ENCODE assay signal across 18 cellular contexts in genomic region chr11:80529722-80530121, GRCh38.
DNase-seq lines count a peak whose midpoint lies in the region; ATAC-seq, FAIRE-seq and TF ChIP-seq lines count a peak whose summit lies in the region.
"Had no signal": no experiment of that assay in that cellular context is flagged by ENCODE, and none has a peak within 500 bp of the region (broad histone marks: within the 10 kb centered on the region; RNA-seq: fewer than 3 reads in every experiment).

No MANE protein-coding gene starts in this region.

- no peaks in the 10 kb centered on the region for H3F3A ChIP-seq in MM.1S (ENCODE audit: insufficient read depth, low read length)

- H3K9me2 ChIP-seq in MM.1S (replicated peaks; ENCODE audit: insufficient read depth, low read length) = no peaks in the 10 kb centered on the region
- no peaks in the 10 kb centered on the region for H3K9me2 ChIP-seq in hepatocyte (replicated peaks; ENCODE audit: insufficient read depth)

- no peak overlapping the region for H3K4me3 Mint-ChIP-seq in activated T-helper 2 cell treated with anti-CD3 and anti-CD28 coated beads, Interferon-gamma antibody, Interleukin-2, Interleukin-4, amounts not matched to agents 10 μg/mL and 5 μg/mL and 100 μg/mL, durations not matched to agents 14 hours and 24 hours and 36 hours (ENCODE audit: low read depth)
- H3K4me3 Mint-ChIP-seq: B cell; CD8-positive, alpha-beta T cell; H9 had no signal

- H3K36me3 Mint-ChIP-seq in activated T-helper 2 cell treated with anti-CD3 and anti-CD28 coated beads, Interferon-gamma antibody, Interleukin-2, Interleukin-4, amounts not matched to agents 10 μg/mL and 5 μg/mL and 100 μg/mL, durations not matched to agents 14 hours and 24 hours and 36 hours (ENCODE audit: low read depth) = no peaks in the 10 kb centered on the region
- H3K36me3 Mint-ChIP-seq: CD8-positive, alpha-beta T cell had no signal

- H3K79me2 ChIP-seq in MM.1S (ENCODE audit: low read length) (no peaks in the 10 kb centered on the region), OCI-LY3 (ENCODE audit: low read length) (no peaks in the 10 kb centered on the region), hepatocyte (no peaks in the 10 kb centered on the region)

- H3K4me2 ChIP-seq in MM.1S (ENCODE audit: low read depth, low read length) (no peak overlapping the region), OCI-LY3 (ENCODE audit: low read length) (peak overlapping the region; percentile 49), hepatocyte (no peak overlapping the region)
- H3K4me2 ChIP-seq: BLaER1 treated with 17β-estradiol and CSF1 and Interleukin-3, amounts not matched to agents 10 nM and 100 nM had no signal

- H3K9ac ChIP-seq in MM.1S (ENCODE audit: low read length) (no peak overlapping the region), OCI-LY3 (ENCODE audit: low read length) (no peak overlapping the region)
- H3K9ac ChIP-seq: BLaER1 treated with 17β-estradiol and CSF1 and Interleukin-3, amounts not matched to agents 10 nM and 100 nM had no signal

- H3K27ac ChIP-seq in MM.1S (ENCODE audit: low read length) = no peak overlapping the region; the same call in 1 of the 2 replicates
- H3K27ac ChIP-seq in OCI-LY3 (ENCODE audit: low read length) = peak overlapping the region; percentile 2; the same call in 1 of the 2 replicates
- H3K27ac ChIP-seq in hepatocyte = peak overlapping the region; percentile 77
- H3K27ac ChIP-seq in small intestine (ENCODE audit: low read depth in 1 of 2, low read length in 1 of 2) = no peak overlapping the region
- H3K27ac ChIP-seq: BLaER1 treated with 17β-estradiol and CSF1 and Interleukin-3, amounts not matched to agents 10 nM and 100 nM; HL-60 had no signal

- DNase-seq in MM.1S (peak; percentile 89), hepatocyte (ENCODE audit: low spot score) (peak; percentile 66), small intestine (peak; percentile 83), NCI-H1105 treated with DMSO at 0.1 percent for 48 hours (lab: John Stamatoyannopoulos, UW) (no peak)
- DNase-seq in activated T-helper 2 cell treated with anti-CD3 and anti-CD28 coated beads, Interferon-gamma antibody, Interleukin-2, Interleukin-4, amounts not matched to agents 10 μg/mL and 5 μg/mL and 100 μg/mL, durations not matched to agents 14 hours and 24 hours and 36 hours (ENCODE audit: low spot score) = no peak
- DNase-seq: Calu3; CD8-positive, alpha-beta T cell; DMS79 treated with DMSO at 0.1 percent for 48 hours; GF-D8; H9; IMR-90 had no signal

- H4K20me1 ChIP-seq in MM.1S (ENCODE audit: insufficient read depth, low read length) (no peaks in the 10 kb centered on the region), OCI-LY3 (ENCODE audit: insufficient read depth, low read length) (no peaks in the 10 kb centered on the region), hepatocyte (ENCODE audit: insufficient read depth, poor library complexity, severe bottlenecking) (no peaks in the 10 kb centered on the region)
- H4K20me1 ChIP-seq: BLaER1 treated with 17β-estradiol and CSF1 and Interleukin-3, amounts not matched to agents 10 nM and 100 nM had no signal

- H3K27ac Mint-ChIP-seq in activated T-helper 2 cell treated with anti-CD3 and anti-CD28 coated beads, Interferon-gamma antibody, Interleukin-2, Interleukin-4, amounts not matched to agents 10 μg/mL and 5 μg/mL and 100 μg/mL, durations not matched to agents 14 hours and 24 hours and 36 hours = no peak overlapping the region
- H3K27ac Mint-ChIP-seq: B cell; CD8-positive, alpha-beta T cell; H9 had no signal

- H3K9me3 Mint-ChIP-seq in activated T-helper 2 cell treated with anti-CD3 and anti-CD28 coated beads, Interferon-gamma antibody, Interleukin-2, Interleukin-4, amounts not matched to agents 10 μg/mL and 5 μg/mL and 100 μg/mL, durations not matched to agents 14 hours and 24 hours and 36 hours = peaks cover 35% of the 10 kb centered on the region

- H2AFZ ChIP-seq in MM.1S (ENCODE audit: low read length) (no peak overlapping the region), OCI-LY3 (ENCODE audit: low read depth, low read length) (no peak overlapping the region), hepatocyte (no peak overlapping the region)

- no peaks in the 10 kb centered on the region for H3K27me3 ChIP-seq in MM.1S (replicated peaks; ENCODE audit: insufficient read depth, low read length)
- H3K27me3 ChIP-seq in OCI-LY3 (ENCODE audit: low read depth, low read length) = no peaks in the 10 kb centered on the region
- no peaks in the 10 kb centered on the region for H3K27me3 ChIP-seq in hepatocyte
- no peaks in the 10 kb centered on the region for H3K27me3 ChIP-seq in small intestine (ENCODE audit: control insufficient read depth in 2 of 2, insufficient read depth in 2 of 2, low read length in 2 of 2)
- H3K27me3 ChIP-seq: BLaER1 treated with 17β-estradiol and CSF1 and Interleukin-3, amounts not matched to agents 10 nM and 100 nM had no signal

- no peaks in the 10 kb centered on the region for H3K27me3 Mint-ChIP-seq in activated T-helper 2 cell treated with anti-CD3 and anti-CD28 coated beads, Interferon-gamma antibody, Interleukin-2, Interleukin-4, amounts not matched to agents 10 μg/mL and 5 μg/mL and 100 μg/mL, durations not matched to agents 14 hours and 24 hours and 36 hours (ENCODE audit: low read depth)
- H3K27me3 Mint-ChIP-seq: B cell had no signal

- ATAC-seq in HG02973 (IDR thresholded peaks at IDR 0.05; ENCODE audit: unreplicated experiment) = no peak
- ATAC-seq: CD8-positive, alpha-beta T cell had no signal

- H3K4me1 ChIP-seq in MM.1S (ENCODE audit: low read length) = 0 out of 2 replicates have a peak, but pooled peaks cover 11% of the 10 kb centered on the region
- H3K4me1 ChIP-seq in OCI-LY3 (ENCODE audit: low read length) = peaks cover 14% of the 10 kb centered on the region
- H3K4me1 ChIP-seq in hepatocyte (ENCODE audit: insufficient read depth) = no peaks in the 10 kb centered on the region
- peaks cover 0 to 2% of the 10 kb centered on the region in 2 donors for H3K4me1 ChIP-seq in small intestine (ENCODE audit: control insufficient read depth in 2 of 2, insufficient read depth in 1 of 2, low read depth in 1 of 2, low read length in 1 of 2)
- H3K4me1 ChIP-seq: BLaER1 treated with 17β-estradiol and CSF1 and Interleukin-3, amounts not matched to agents 10 nM and 100 nM had no signal

- no peaks in the 10 kb centered on the region for H3K4me1 Mint-ChIP-seq in activated T-helper 2 cell treated with anti-CD3 and anti-CD28 coated beads, Interferon-gamma antibody, Interleukin-2, Interleukin-4, amounts not matched to agents 10 μg/mL and 5 μg/mL and 100 μg/mL, durations not matched to agents 14 hours and 24 hours and 36 hours (ENCODE audit: low read depth)
- H3K4me1 Mint-ChIP-seq: B cell, H9 had no signal

- 39% methylated on average over 4 of the region's 4 CpGs for WGBS in hepatocyte (ENCODE audit: low lambda C conversion rate, missing lambda C conversion rate)
- 10 to 61% (median 33%) methylated on average over 4 of the region's 4 CpGs for WGBS in small intestine, 3 donors

- no peaks in the 10 kb centered on the region for H3K9me3 ChIP-seq in MM.1S (replicated peaks; ENCODE audit: insufficient read depth, low read length)
- no peaks in the 10 kb centered on the region for H3K9me3 ChIP-seq in OCI-LY3 (ENCODE audit: insufficient read depth, low read length)
- no peaks in the 10 kb centered on the region for H3K9me3 ChIP-seq in hepatocyte (ENCODE audit: low read depth)
- no peaks in the 10 kb centered on the region for H3K9me3 ChIP-seq in small intestine (ENCODE audit: control insufficient read depth, low read depth)

- TF ChIP-seq CTCF in MM.1S (IDR thresholded peaks at IDR 0.05; ENCODE audit: low read length) = no peak
- no peak for TF ChIP-seq CTCF in OCI-LY3 (IDR thresholded peaks at IDR 0.05; ENCODE audit: low read depth, low read length)
- no peak for TF ChIP-seq CTCF in hepatocyte (IDR thresholded peaks at IDR 0.05; ENCODE audit: poor library complexity)

- FAIRE-seq in small intestine (lab: Jason Lieb, UNC) = no peak
- FAIRE-seq: GM19239, H1 had no signal

- intact Hi-C loops in activated T-helper 2 cell treated with anti-CD3 and anti-CD28 coated beads, Interferon-gamma antibody, Interleukin-2, Interleukin-4, amounts not matched to agents 10 μg/mL and 5 μg/mL and 100 μg/mL, durations not matched to agents 14 hours and 24 hours and 36 hours (cut with micrococcal nuclease) = no loop called here

- no peaks in the 10 kb centered on the region for H3K36me3 ChIP-seq in MM.1S (replicated peaks; ENCODE audit: insufficient read depth, low read length)
- no peaks in the 10 kb centered on the region for H3K36me3 ChIP-seq in OCI-LY3 (replicated peaks; ENCODE audit: low read depth, low read length)
- no peaks in the 10 kb centered on the region for H3K36me3 ChIP-seq in hepatocyte (replicated peaks; ENCODE audit: insufficient read depth, low read depth)
- H3K36me3 ChIP-seq in small intestine (ENCODE audit: control insufficient read depth in 2 of 2, insufficient read depth in 2 of 2, low read length in 2 of 2) = no peaks in the 10 kb centered on the region
- H3K36me3 ChIP-seq: BLaER1 treated with 17β-estradiol and CSF1 and Interleukin-3, amounts not matched to agents 10 nM and 100 nM had no signal

- H3K4me3 ChIP-seq in MM.1S (ENCODE audit: low read length) (no peak overlapping the region), OCI-LY3 (ENCODE audit: low read length) (no peak overlapping the region), hepatocyte (no peak overlapping the region), small intestine (ENCODE audit: low read depth in 1 of 2, low read length in 2 of 2) (no peak overlapping the region)
- H3K4me3 ChIP-seq: BLaER1 treated with 17β-estradiol and CSF1 and Interleukin-3, amounts not matched to agents 10 nM and 100 nM had no signal

Comparison
In these comparisons a context has a peak if more than half of its experiments do, and no peak if none do; other contexts are left out.
1. DNase-seq: peak in MM.1S (single experiment), hepatocyte (single experiment) and small intestine (single experiment); none in activated T-helper 2 cell treated with anti-CD3 and anti-CD28 coated beads, Interferon-gamma antibody, Interleukin-2, Interleukin-4, amounts not matched to agents 10 μg/mL and 5 μg/mL and 100 μg/mL, durations not matched to agents 14 hours and 24 hours and 36 hours (single experiment) and NCI-H1105 treated with DMSO at 0.1 percent for 48 hours (single experiment).
2. H3K27ac ChIP-seq: peak in OCI-LY3 (single experiment) and hepatocyte (single experiment); none in MM.1S (single experiment) and small intestine (0 of 2).